ENCODE assay signal across 8 cellular contexts in the genomic region with DNA sequence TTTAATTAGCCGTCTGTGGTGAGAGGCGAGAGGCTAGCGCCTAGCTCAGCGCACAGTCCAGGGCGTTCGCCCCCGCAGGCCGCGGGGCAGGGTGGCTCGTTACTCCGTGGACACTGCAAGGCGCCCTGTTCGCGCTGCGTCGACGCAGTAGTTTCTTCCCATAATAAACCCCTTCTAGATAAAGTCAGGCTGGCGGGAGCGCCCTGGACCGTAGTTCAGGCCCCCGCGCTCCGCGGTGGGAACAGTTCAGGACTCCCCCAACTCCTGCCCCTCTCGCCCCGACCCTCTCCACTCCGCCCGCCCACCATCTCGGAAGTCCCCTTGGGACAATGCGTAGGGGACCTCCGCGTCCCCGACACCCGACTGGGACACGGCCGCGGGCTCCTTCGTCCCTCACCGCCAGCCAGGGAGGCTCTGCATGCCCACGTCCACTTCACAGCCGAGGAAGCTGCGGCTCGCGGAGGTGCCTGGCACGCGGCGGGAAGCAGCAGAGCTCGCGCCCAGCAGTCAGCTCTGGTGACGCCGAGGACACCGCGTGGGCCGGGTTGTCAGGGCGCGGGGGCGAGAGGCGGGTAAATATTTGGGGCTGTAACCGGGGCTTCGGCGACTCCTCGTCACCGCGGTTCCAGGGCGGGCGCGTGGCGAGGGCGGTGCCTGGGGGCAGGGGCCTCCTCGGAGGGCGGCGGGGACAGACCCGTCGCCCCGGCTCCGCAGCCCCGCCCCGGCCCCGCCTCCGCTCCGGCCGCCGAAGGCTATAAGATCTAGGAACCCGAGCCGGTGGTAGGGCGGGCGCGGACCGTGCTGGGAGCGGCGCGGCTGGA. TPM values are rescaled to one million over a fixed set of nuclear protein-coding genes. Genes with fewer than 3 reads are reported as not detected.
DNase-seq lines count a peak whose midpoint lies in the region; ATAC-seq and TF ChIP-seq lines count a peak whose summit lies in the region.

A gene with protein sequence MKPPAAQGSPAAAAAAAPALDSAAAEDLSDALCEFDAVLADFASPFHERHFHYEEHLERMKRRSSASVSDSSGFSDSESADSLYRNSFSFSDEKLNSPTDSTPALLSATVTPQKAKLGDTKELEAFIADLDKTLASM (plus strand): TSS at position 783 of the 821 bp plus-strand sequence. CDS start 158 bp downstream, outside the sequence.

- no peaks in the 10 kb centered on the region for H3K9me3 Mint-ChIP-seq in activated T-helper 2 cell treated with anti-CD3 and anti-CD28 coated beads, Interferon-gamma antibody, Interleukin-2, Interleukin-4, amounts not matched to agents 10 μg/mL and 5 μg/mL and 100 μg/mL, durations not matched to agents 14 hours and 24 hours and 36 hours
- no peaks in the 10 kb centered on the region for H3K9me3 Mint-ChIP-seq in neural crest cell
- peaks cover 0 to 20% of the 10 kb centered on the region in 2 donors for H3K9me3 Mint-ChIP-seq in stimulated activated naive CD8-positive, alpha-beta T cell treated with anti-CD3 and anti-CD28 coated beads, Interleukin-15, amount 100 ng/mL, for 72 hours

- DNase-seq in NCI-H2029 (lab: John Stamatoyannopoulos, UW) (peak; percentile 3), NCI-H2029 treated with DMSO at 0.1 percent for 48 hours (lab: John Stamatoyannopoulos, UW) (no peak), foreskin fibroblast (peak; percentile 59 to 82), neural crest cell (ENCODE audit: low read depth, low spot score) (peak; percentile 48)
- DNase-seq in activated T-helper 2 cell treated with anti-CD3 and anti-CD28 coated beads, Interferon-gamma antibody, Interleukin-2, Interleukin-4, amounts not matched to agents 10 μg/mL and 5 μg/mL and 100 μg/mL, durations not matched to agents 14 hours and 24 hours and 36 hours (ENCODE audit: low spot score) = peak; percentile 83
- DNase-seq in stimulated activated naive CD8-positive, alpha-beta T cell treated with anti-CD3 and anti-CD28 coated beads, Interleukin-15, amount 100 ng/mL, for 72 hours = peak; percentile 93 to 94

- H3K27ac Mint-ChIP-seq in activated T-helper 2 cell treated with anti-CD3 and anti-CD28 coated beads, Interferon-gamma antibody, Interleukin-2, Interleukin-4, amounts not matched to agents 10 μg/mL and 5 μg/mL and 100 μg/mL, durations not matched to agents 14 hours and 24 hours and 36 hours = peak within 1 kb of the TSS; percentile 95
- H3K27ac Mint-ChIP-seq in neural crest cell (ENCODE audit: unreplicated experiment) = no peak within 1 kb of the TSS
- H3K27ac Mint-ChIP-seq in stimulated activated naive CD8-positive, alpha-beta T cell treated with anti-CD3 and anti-CD28 coated beads, Interleukin-15, amount 100 ng/mL, for 72 hours = peak within 1 kb of the TSS; percentile 90

- H3K36me3 Mint-ChIP-seq in activated T-helper 2 cell treated with anti-CD3 and anti-CD28 coated beads, Interferon-gamma antibody, Interleukin-2, Interleukin-4, amounts not matched to agents 10 μg/mL and 5 μg/mL and 100 μg/mL, durations not matched to agents 14 hours and 24 hours and 36 hours (ENCODE audit: low read depth) = peaks cover 33% of the 10 kb centered on the region
- no peaks in the 10 kb centered on the region for H3K36me3 Mint-ChIP-seq in neural crest cell (ENCODE audit: low read depth)

- intact Hi-C loops in activated T-helper 2 cell treated with anti-CD3 and anti-CD28 coated beads, Interferon-gamma antibody, Interleukin-2, Interleukin-4, amounts not matched to agents 10 μg/mL and 5 μg/mL and 100 μg/mL, durations not matched to agents 14 hours and 24 hours and 36 hours (cut with micrococcal nuclease) = loop anchor here (1.0 to 10.0 kb wide), 7 partner anchors 8 to 1038 kb away; a partner anchor contains a TSS

- H3K9me3 ChIP-seq in OCI-LY3 (ENCODE audit: insufficient read depth, low read length) = no peaks in the 10 kb centered on the region

- peaks cover 40% of the 10 kb centered on the region for H3K4me1 Mint-ChIP-seq in activated T-helper 2 cell treated with anti-CD3 and anti-CD28 coated beads, Interferon-gamma antibody, Interleukin-2, Interleukin-4, amounts not matched to agents 10 μg/mL and 5 μg/mL and 100 μg/mL, durations not matched to agents 14 hours and 24 hours and 36 hours (ENCODE audit: low read depth)
- H3K4me1 Mint-ChIP-seq in neural crest cell = no peaks in the 10 kb centered on the region
- H3K4me1 Mint-ChIP-seq in stimulated activated naive CD8-positive, alpha-beta T cell treated with anti-CD3 and anti-CD28 coated beads, Interleukin-15, amount 100 ng/mL, for 72 hours = peaks cover 55% of the 10 kb centered on the region

- H3K4me1 ChIP-seq in OCI-LY3 (ENCODE audit: low read length) = no peaks in the 10 kb centered on the region

- H4K20me1 ChIP-seq in OCI-LY3 (ENCODE audit: insufficient read depth, low read length) = no peaks in the 10 kb centered on the region

- H3K79me2 ChIP-seq in OCI-LY3 (ENCODE audit: low read length) = no peaks in the 10 kb centered on the region

- TF ChIP-seq CTCF in OCI-LY3 (IDR thresholded peaks at IDR 0.05; ENCODE audit: low read depth, low read length) (no peak), foreskin fibroblast (IDR thresholded peaks at IDR 0.05; ENCODE audit: low read depth, low read length) (no peak), neural crest cell (conservative IDR thresholded peaks at IDR 0.05) (no peak)

- no peak within 1 kb of the TSS for H3K27ac ChIP-seq in OCI-LY3 (ENCODE audit: low read length)

- no peaks in the 10 kb centered on the region for H3K36me3 ChIP-seq in OCI-LY3 (replicated peaks; ENCODE audit: low read depth, low read length)

- H3K27me3 Mint-ChIP-seq in activated T-helper 2 cell treated with anti-CD3 and anti-CD28 coated beads, Interferon-gamma antibody, Interleukin-2, Interleukin-4, amounts not matched to agents 10 μg/mL and 5 μg/mL and 100 μg/mL, durations not matched to agents 14 hours and 24 hours and 36 hours (ENCODE audit: low read depth) = peaks cover 25% of the 10 kb centered on the region
- peaks cover 77% of the 10 kb centered on the region for H3K27me3 Mint-ChIP-seq in neural crest cell (ENCODE audit: low read depth)
- H3K27me3 Mint-ChIP-seq in stimulated activated naive CD8-positive, alpha-beta T cell treated with anti-CD3 and anti-CD28 coated beads, Interleukin-15, amount 100 ng/mL, for 72 hours = peaks cover 15% of the 10 kb centered on the region

- peak within 1 kb of the TSS; percentile 95 for H3K4me3 Mint-ChIP-seq in activated T-helper 2 cell treated with anti-CD3 and anti-CD28 coated beads, Interferon-gamma antibody, Interleukin-2, Interleukin-4, amounts not matched to agents 10 μg/mL and 5 μg/mL and 100 μg/mL, durations not matched to agents 14 hours and 24 hours and 36 hours (ENCODE audit: low read depth)
- peak within 1 kb of the TSS; percentile 79 for H3K4me3 Mint-ChIP-seq in neural crest cell
- peak within 1 kb of the TSS; percentile 80 to 86 for H3K4me3 Mint-ChIP-seq in stimulated activated naive CD8-positive, alpha-beta T cell treated with anti-CD3 and anti-CD28 coated beads, Interleukin-15, amount 100 ng/mL, for 72 hours

- peak within 1 kb of the TSS; percentile 70 for H3K4me2 ChIP-seq in OCI-LY3 (ENCODE audit: low read length)

- no peak within 1 kb of the TSS for H3K9ac ChIP-seq in OCI-LY3 (ENCODE audit: low read length)

- H3K4me3 ChIP-seq in OCI-LY3 (ENCODE audit: low read length) (peak within 1 kb of the TSS; percentile 71), foreskin fibroblast (ENCODE audit: low read depth in 1 of 2, low read length in 2 of 2) (peak within 1 kb of the TSS; percentile 64 to 68)

- no peak within 1 kb of the TSS for H2AFZ ChIP-seq in OCI-LY3 (ENCODE audit: low read depth, low read length)

- H3K27me3 ChIP-seq in OCI-LY3 (ENCODE audit: low read depth, low read length) = no peaks in the 10 kb centered on the region

- peak; percentile 65 for ATAC-seq in HG02870 (IDR thresholded peaks at IDR 0.05; ENCODE audit: unreplicated experiment)
- peak; percentile 81 for ATAC-seq in stimulated activated naive CD8-positive, alpha-beta T cell treated with anti-CD3 and anti-CD28 coated beads, Interleukin-15, amount 100 ng/mL, for 72 hours

RNA-seq across cellular contexts. Expression of the gene that starts here (rescaled TPM):
- 76.5 and 79.3 TPM in 2 replicates for total RNA-seq in activated T-helper 2 cell treated with anti-CD3 and anti-CD28 coated beads, Interferon-gamma antibody, Interleukin-2, Interleukin-4, amounts not matched to agents 10 μg/mL and 5 μg/mL and 100 μg/mL, durations not matched to agents 14 hours and 24 hours and 36 hours
- 1.7 and 2.0 TPM in 2 replicates for total RNA-seq in neural crest cell

Comparison
In these comparisons a context has a peak if more than half of its experiments do, and no peak if none do; other contexts are left out.
1. RNA of the gene that starts here (total RNA-seq): 76.5 to 79.3 TPM in activated T-helper 2 cell treated with anti-CD3 and anti-CD28 coated beads, Interferon-gamma antibody, Interleukin-2, Interleukin-4, amounts not matched to agents 10 μg/mL and 5 μg/mL and 100 μg/mL, durations not matched to agents 14 hours and 24 hours and 36 hours; 1.7 to 2.0 TPM in neural crest cell; every median in the first group is over 10 times any median in the second.
2. Peak in every context shown above with its lines, with median percentiles within 50 percentile points of each other: H3K4me3 Mint-ChIP-seq.